In the genomic region with DNA sequence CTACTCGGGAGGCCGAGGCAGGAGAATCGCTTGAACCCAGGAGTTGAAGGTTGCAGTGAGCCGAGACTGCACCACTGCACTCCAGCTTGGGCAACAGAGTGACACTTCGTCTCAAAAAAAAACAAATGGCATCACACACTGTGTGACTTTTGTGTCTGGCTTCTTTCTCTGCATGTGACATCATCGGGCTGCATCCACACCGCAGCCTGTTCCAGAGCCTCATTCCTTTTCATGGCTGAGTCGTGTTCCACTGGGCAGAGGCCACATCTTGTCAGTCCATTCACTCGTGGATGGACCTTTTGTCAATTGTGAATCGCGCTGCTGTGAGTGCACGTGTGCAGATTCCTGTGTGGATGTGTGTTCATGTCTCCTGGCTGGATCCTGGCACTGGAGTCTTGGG, we compare ENCODE assay signal across 10 cellular contexts.
DNase-seq lines count a peak whose midpoint lies in the region; ATAC-seq and TF ChIP-seq lines count a peak whose summit lies in the region.
"Had no signal": no experiment of that assay in that cellular context is flagged by ENCODE, and none has a peak within 500 bp of the region (broad histone marks: within the 10 kb centered on the region; RNA-seq: fewer than 3 reads in every experiment).

No MANE protein-coding gene starts in this region.

- POLR2A ChIA-PET in HEK293 (lab: Yijun Ruan, JAX): interaction anchor here (0.7 kb wide), 1 partner anchor 689 kb away, joined by 4 read pairs; no protein-coding TSS in a partner anchor

- H3K27ac ChIP-seq in HEK293 (ENCODE audit: extremely low read depth, low read depth, low read length): no peak overlapping the region
- H3K27ac ChIP-seq in VCaP: peak overlapping the region; percentile 90
- H3K27ac ChIP-seq: BLaER1 had no signal

- CTCF ChIA-PET in HEK293 (lab: Yijun Ruan, JAX): interaction anchor here (0.7 to 1.7 kb wide), 2 partner anchors 10 to 145 kb away, joined by 4 to 6 read pairs; no protein-coding TSS in a partner anchor

- no peak for TF ChIP-seq CTCF in HEK293 (tag by site-specific recombination; IDR thresholded peaks at IDR 0.05)
- no peak for TF ChIP-seq CTCF in VCaP (conservative IDR thresholded peaks at IDR 0.05)

- no peak for DNase-seq in foreskin melanocyte
- DNase-seq: 8988T; CD4-positive, alpha-beta memory T cell; DMS153; GDM1; H9 had no signal

- no peak overlapping the region for H3K4me3 ChIP-seq in HEK293 (ENCODE audit: low read depth, low read length)
- H3K4me3 ChIP-seq: BLaER1 had no signal

- H3K4me1 ChIP-seq in HEK293 (ENCODE audit: control insufficient read depth, insufficient read depth, low read length): no peaks in the 10 kb centered on the region

- no peak for ATAC-seq in GM19328 (IDR thresholded peaks at IDR 0.05; ENCODE audit: unreplicated experiment)

- peaks cover 35 to 96% of the 10 kb centered on the region in 2 experiments for H3K36me3 ChIP-seq in HEK293 (ENCODE audit: control insufficient read depth in 2 of 2, insufficient read depth in 1 of 2, low read length in 2 of 2)

- no peaks in the 10 kb centered on the region for H3K9me3 ChIP-seq in HEK293 (ENCODE audit: control insufficient read depth, insufficient read depth, low read depth, low read length)
- H3K9me3 ChIP-seq: BLaER1 had no signal

TF ChIP-seq in HEK293, 187 proteins besides CTCF, POLR2A, EP300 and RAD21:
- TF ChIP-seq OSR2 (tag by site-specific recombination; IDR thresholded peaks at IDR 0.05) (no peak), ZNF146 (tag by site-specific recombination; IDR thresholded peaks at IDR 0.05) (peak; percentile 97), ZNF354C (tag by site-specific recombination; IDR thresholded peaks at IDR 0.05; ENCODE audit: borderline replicate concordance, low read depth) (no peak), ZNF16 (tag by site-specific recombination; IDR thresholded peaks at IDR 0.05; ENCODE audit: low read depth) (no peak), ZNF629 (tag by site-specific recombination; IDR thresholded peaks at IDR 0.05) (peak; percentile 17; the same call in 1 of the 2 replicates), ZNF324 (tag by site-specific recombination; IDR thresholded peaks at IDR 0.05) (no peak)
